13 cellular contexts compared by ENCODE assay signal in genomic region chr2:234147335-234147861, GRCh38.
A peak's percentile ranks its signal among the peaks of the same experiment; 100 is the strongest.
DNase-seq lines count a peak whose midpoint lies in the region; ATAC-seq and TF ChIP-seq lines count a peak whose summit lies in the region.
"Had no signal": no experiment of that assay in that cellular context is flagged by ENCODE, and none has a peak within 500 bp of the region (broad histone marks: within the 10 kb centered on the region; RNA-seq: fewer than 3 reads in every experiment).

No MANE protein-coding gene starts in this region.

- intact Hi-C loops in Calu3 (cut with micrococcal nuclease; ENCODE audit: unreplicated experiment) (no loop called here), spleen (cut with DNase I; ENCODE audit: low total_unique reads) (no loop called here), PC-3 (cut with micrococcal nuclease) (no loop called here)

- H3K4me1 ChIP-seq in thymus (ENCODE audit: control insufficient read depth, insufficient read depth, low read length): peaks cover 22% of the 10 kb centered on the region
- H3K4me1 ChIP-seq in spleen: peaks cover 12 to 24% (median 19%) of the 10 kb centered on the region in 6 donors
- H3K4me1 ChIP-seq in PC-3 (ENCODE audit: insufficient read depth, low read length): peaks cover 15% of the 10 kb centered on the region

- H3K36me3 Mint-ChIP-seq in activated naive CD4-positive, alpha-beta T cell treated with anti-CD3 and anti-CD28 coated beads, Interleukin-2, amount 50 U/mL, for 24 hours: no peaks in the 10 kb centered on the region
- no peaks in the 10 kb centered on the region for H3K36me3 Mint-ChIP-seq in Calu3 (ENCODE audit: insufficient read depth, unreplicated experiment)

- H3K27ac Mint-ChIP-seq in activated naive CD4-positive, alpha-beta T cell treated with anti-CD3 and anti-CD28 coated beads, Interleukin-2, amount 50 U/mL, for 24 hours: no peak overlapping the region
- no peak overlapping the region for H3K27ac Mint-ChIP-seq in Calu3 (ENCODE audit: unreplicated experiment)

- no peak for ATAC-seq in PC-3
- ATAC-seq: activated CD8-positive, alpha-beta memory T cell treated with anti-CD3 and anti-CD28 coated beads, Interleukin-2, amount 10 ng/mL, durations not matched to agents 7 days and 5 days; right cardiac atrium had no signal

- H3K27ac ChIP-seq in thymus (ENCODE audit: low read depth): peak overlapping the region; percentile 4
- H3K27ac ChIP-seq in spleen: peak overlapping the region in 1 of 8 donors; percentile 30
- H3K27ac ChIP-seq in PC-3 (ENCODE audit: low read length): no peak overlapping the region
- H3K27ac ChIP-seq: tibial nerve had no signal

- no peaks in the 10 kb centered on the region for H4K20me1 ChIP-seq in PC-3 (ENCODE audit: low read length)

- H3K36me3 ChIP-seq in thymus (ENCODE audit: control insufficient read depth, insufficient read depth): no peaks in the 10 kb centered on the region
- H3K36me3 ChIP-seq in spleen: no peaks in the 10 kb centered on the region
- no peaks in the 10 kb centered on the region for H3K36me3 ChIP-seq in PC-3 (ENCODE audit: low read depth, low read length)
- H3K36me3 ChIP-seq: tibial nerve had no signal

- H3K27me3 Mint-ChIP-seq in activated naive CD4-positive, alpha-beta T cell treated with anti-CD3 and anti-CD28 coated beads, Interleukin-2, amount 50 U/mL, for 24 hours: no peaks in the 10 kb centered on the region
- H3K27me3 Mint-ChIP-seq in Calu3 (ENCODE audit: unreplicated experiment): no peaks in the 10 kb centered on the region
- H3K27me3 Mint-ChIP-seq: activated CD8-positive, alpha-beta memory T cell treated with anti-CD3 and anti-CD28 coated beads, Interleukin-2, amount 10 ng/mL, durations not matched to agents 7 days and 5 days had no signal

- no peak for TF ChIP-seq POLR2A in spleen (IDR thresholded peaks at IDR 0.05)

- no peaks in the 10 kb centered on the region for H3F3A ChIP-seq in PC-3 (ENCODE audit: low read length, unreplicated experiment)

- H3K4me3 ChIP-seq in thymus (ENCODE audit: low read length) (no peak overlapping the region), spleen (no peak overlapping the region), PC-3 (ENCODE audit: low read length) (no peak overlapping the region)
- H3K4me3 ChIP-seq: tibial nerve had no signal

- no peak overlapping the region for H3K9ac ChIP-seq in PC-3 (ENCODE audit: low read length)

- H3K9me3 ChIP-seq in thymus (ENCODE audit: control insufficient read depth) (no peaks in the 10 kb centered on the region), spleen (no peaks in the 10 kb centered on the region), PC-3 (ENCODE audit: low read length) (no peaks in the 10 kb centered on the region)

- CTCF ChIA-PET in Calu3 (lab: Charles Lee) (no interaction called here), PC-3 (lab: Charles Lee) (interaction anchor here (0.9 to 1.1 kb wide), 2 partner anchors 31 to 124 kb away, joined by 3 to 5 read pairs; no protein-coding TSS in a partner anchor)

- BruUV-seq in Calu3 (replicated peaks; lab: Mats Ljungman, UMichigan) (no TSS peak), PC-3 (replicated peaks; lab: Mats Ljungman, UMichigan) (no TSS peak)

- H3K4me3 Mint-ChIP-seq in activated naive CD4-positive, alpha-beta T cell treated with anti-CD3 and anti-CD28 coated beads, Interleukin-2, amount 50 U/mL, for 24 hours: peak overlapping the region; percentile 34
- H3K4me3 Mint-ChIP-seq in Calu3 (ENCODE audit: low read depth, unreplicated experiment): no peak overlapping the region
- H3K4me3 Mint-ChIP-seq: activated CD8-positive, alpha-beta memory T cell treated with anti-CD3 and anti-CD28 coated beads, Interleukin-2, amount 10 ng/mL, durations not matched to agents 7 days and 5 days had no signal

- no peaks in the 10 kb centered on the region for H3K9me3 Mint-ChIP-seq in activated naive CD4-positive, alpha-beta T cell treated with anti-CD3 and anti-CD28 coated beads, Interleukin-2, amount 50 U/mL, for 24 hours
- no peaks in the 10 kb centered on the region for H3K9me3 Mint-ChIP-seq in Calu3 (ENCODE audit: low read depth, unreplicated experiment)

- H2AFZ ChIP-seq in PC-3 (ENCODE audit: low read length): no peak overlapping the region

- H3K4me2 ChIP-seq in PC-3 (ENCODE audit: low read length): no peak overlapping the region

- H3K27me3 ChIP-seq in thymus (ENCODE audit: control insufficient read depth, insufficient read depth): no peaks in the 10 kb centered on the region
- no peaks in the 10 kb centered on the region for H3K27me3 ChIP-seq in spleen (replicated peaks in 1 of 7)
- H3K27me3 ChIP-seq in PC-3 (ENCODE audit: low read length): no peaks in the 10 kb centered on the region
- H3K27me3 ChIP-seq: tibial nerve had no signal

- DNase-seq in activated naive CD4-positive, alpha-beta T cell treated with anti-CD3 and anti-CD28 coated beads, Interleukin-2, amount 50 U/mL, for 16 hours: no peak
- DNase-seq in NCI-H146 treated with DMSO at 0.1 percent for 48 hours (lab: John Stamatoyannopoulos, UW; ENCODE audit: unreplicated experiment): peak; percentile 30
- peak; percentile 54 for DNase-seq in astrocyte of the hippocampus (ENCODE audit: low read depth, low spot score)
- DNase-seq in Calu3: no peak
- no peak for DNase-seq in spleen
- no peak for DNase-seq in PC-3
- DNase-seq: activated CD8-positive, alpha-beta memory T cell treated with anti-CD3 and anti-CD28 coated beads, Interleukin-2, amount 10 ng/mL, durations not matched to agents 7 days and 5 days; HCEC 1CT; NCI-H774; right cardiac atrium had no signal

- TF ChIP-seq CTCF in Calu3 (IDR thresholded peaks at IDR 0.05; ENCODE audit: unreplicated experiment) (no peak), spleen (IDR thresholded peaks at IDR 0.05 in 8 of 11, conservative IDR thresholded peaks at IDR 0.05 in 3 of 11) (no peak), PC-3 (conservative IDR thresholded peaks at IDR 0.05; ENCODE audit: low read depth, low read length) (no peak)

- POLR2A ChIA-PET in PC-3 (lab: Charles Lee; ENCODE audit: unreplicated experiment): no interaction called here

- no peaks in the 10 kb centered on the region for H3K9me2 ChIP-seq in PC-3 (replicated peaks; ENCODE audit: low read length)

- no peaks in the 10 kb centered on the region for H3K79me2 ChIP-seq in PC-3 (ENCODE audit: low read length)

- peaks cover 47% of the 10 kb centered on the region for H3K4me1 Mint-ChIP-seq in activated naive CD4-positive, alpha-beta T cell treated with anti-CD3 and anti-CD28 coated beads, Interleukin-2, amount 50 U/mL, for 24 hours
- H3K4me1 Mint-ChIP-seq in Calu3 (ENCODE audit: low read depth, unreplicated experiment): peaks cover 33% of the 10 kb centered on the region

- WGBS in thymus: 39% methylated on average over 3 of the region's 3 CpGs
- 60 to 73% (median 72%) methylated on average over 3 of the region's 3 CpGs for WGBS in spleen, 5 donors

Comparison
In these comparisons a context has a peak if more than half of its experiments do, and no peak if none do; other contexts are left out.
1. DNase-seq: peak in NCI-H146 treated with DMSO at 0.1 percent for 48 hours (single experiment) and astrocyte of the hippocampus (single experiment); none in activated naive CD4-positive, alpha-beta T cell treated with anti-CD3 and anti-CD28 coated beads, Interleukin-2, amount 50 U/mL, for 16 hours (single experiment), Calu3 (single experiment), spleen (single experiment) and PC-3 (single experiment).